18 cellular contexts compared by ENCODE assay signal in the genomic region with DNA sequence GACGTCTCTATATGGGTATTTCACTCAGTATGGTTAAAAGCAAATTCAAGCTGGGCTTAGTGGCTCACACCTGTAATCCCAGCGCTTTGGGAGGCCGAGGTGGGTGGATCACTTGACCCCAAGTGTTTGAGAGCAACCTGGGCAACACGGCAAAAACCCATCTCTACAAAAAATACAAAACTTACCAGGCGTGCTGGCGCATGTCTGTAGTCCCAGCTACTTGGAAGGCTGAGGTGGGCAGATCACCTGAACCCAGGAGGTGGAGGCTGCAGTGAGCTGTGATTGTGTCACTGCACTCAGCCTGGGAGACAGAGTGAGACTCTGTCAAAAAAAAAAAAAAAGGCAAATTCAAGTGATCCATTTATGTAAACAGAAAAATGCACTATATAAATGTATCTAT. TPM values are rescaled to one million over a fixed set of nuclear protein-coding genes. Genes with fewer than 3 reads are reported as not detected.
DNase-seq lines count a peak whose midpoint lies in the region; ATAC-seq and TF ChIP-seq lines count a peak whose summit lies in the region.
"Had no signal": no experiment of that assay in that cellular context is flagged by ENCODE, and none has a peak within 500 bp of the region (broad histone marks: within the 10 kb centered on the region; RNA-seq: fewer than 3 reads in every experiment).

No MANE protein-coding gene starts in this region.

- intact Hi-C loops in activated B cell treated with CpG ODN at 0.5 μM for 24 hours (cut with micrococcal nuclease) = loop anchor here (2.0 kb wide), 1 partner anchor 71 kb away; no protein-coding TSS in a partner anchor
- intact Hi-C loops in spleen (cut with DNase I; ENCODE audit: low total_unique reads) = no loop called here

- peak overlapping the region; percentile 53 for H3K4me3 Mint-ChIP-seq in activated B cell treated with CpG ODN at 0.5 μM for 24 hours

- WGBS in spleen, 5 donors = 78 to 85% (median 82%) methylated on average over 6 of the region's 6 CpGs

- H4K20me1 ChIP-seq in Karpas-422 (ENCODE audit: insufficient read depth, low read depth, low read length) = no peaks in the 10 kb centered on the region

- peak overlapping the region; percentile 64 for H3K9ac ChIP-seq in Karpas-422 (ENCODE audit: low read length)

- no peaks in the 10 kb centered on the region for H3K27me3 ChIP-seq in GM06990 (replicated peaks; ENCODE audit: control insufficient read depth, insufficient read depth, low read length)
- no peaks in the 10 kb centered on the region for H3K27me3 ChIP-seq in Karpas-422 (ENCODE audit: low read length)
- no peaks in the 10 kb centered on the region for H3K27me3 ChIP-seq in spleen (replicated peaks in 1 of 7)

- TF ChIP-seq POLR2A in spleen (IDR thresholded peaks at IDR 0.05) = no peak

- H3K27me3 Mint-ChIP-seq in activated B cell treated with CpG ODN at 0.5 μM for 24 hours = no peaks in the 10 kb centered on the region

- H3K27ac ChIP-seq in Karpas-422 (ENCODE audit: low read length) (peak overlapping the region; percentile 85), spleen (peak overlapping the region in 6 of 8 donors; percentile 51 to 82 (median 73)), RWPE1 (no peak overlapping the region)
- H3K27ac ChIP-seq: A549, SK-N-MC had no signal

- peaks cover 8% of the 10 kb centered on the region for H3K36me3 Mint-ChIP-seq in activated B cell treated with CpG ODN at 0.5 μM for 24 hours (ENCODE audit: low read depth)

- peaks cover 75% of the 10 kb centered on the region for H3K4me1 Mint-ChIP-seq in activated B cell treated with CpG ODN at 0.5 μM for 24 hours

- TF ChIP-seq CTCF in GM06990 (IDR thresholded peaks at IDR 0.05; ENCODE audit: insufficient read depth, low read length, poor library complexity, severe bottlenecking) = no peak
- no peak for TF ChIP-seq CTCF in activated B cell treated with CpG ODN at 0.5 μM for 24 hours (IDR thresholded peaks at IDR 0.05)
- TF ChIP-seq CTCF in spleen (IDR thresholded peaks at IDR 0.05 in 8 of 11, conservative IDR thresholded peaks at IDR 0.05 in 3 of 11) = no peak
- TF ChIP-seq CTCF in RWPE1 (conservative IDR thresholded peaks at IDR 0.05; ENCODE audit: low read depth) = no peak

- H3K9me3 Mint-ChIP-seq in activated B cell treated with CpG ODN at 0.5 μM for 24 hours = no peaks in the 10 kb centered on the region

- H3K36me3 ChIP-seq in GM06990 (ENCODE audit: control insufficient read depth, insufficient read depth, low read length) (peaks cover 9% of the 10 kb centered on the region), Karpas-422 (ENCODE audit: insufficient read depth, low read length) (no peaks in the 10 kb centered on the region), spleen (no peaks in the 10 kb centered on the region)

- H3K4me3 ChIP-seq in GM06990 (replicated peaks; ENCODE audit: low read depth, low read length) = peak overlapping the region; percentile 4
- peak overlapping the region; percentile 66; the same call in 1 of the 2 replicates for H3K4me3 ChIP-seq in Karpas-422 (ENCODE audit: low read length)
- no peak overlapping the region for H3K4me3 ChIP-seq in spleen
- H3K4me3 ChIP-seq: A549, SK-N-MC had no signal

- peaks cover 64% of the 10 kb centered on the region for H3K4me1 ChIP-seq in Karpas-422 (ENCODE audit: low read length)
- peaks cover 0 to 58% (median 16%) of the 10 kb centered on the region in 6 donors for H3K4me1 ChIP-seq in spleen
- H3K4me1 ChIP-seq: A549, Caco-2 had no signal

- POLR2A ChIA-PET in activated B cell treated with CpG ODN at 0.5 μM for 24 hours (lab: Charles Lee) (interaction anchor here (0.7 to 4.4 kb wide), 3 partner anchors 15 to 72 kb away, joined by 3 to 97 read pairs (median 5); partner anchors contain the start of gene SNX29), RWPE1 (lab: Yijun Ruan, JAX; ENCODE audit: low non-redundant PET) (interaction anchor here (0.7 kb wide), 1 partner anchor 9 kb away, joined by 5 read pairs; no protein-coding TSS in a partner anchor)

- no peaks in the 10 kb centered on the region for H3K79me2 ChIP-seq in Karpas-422 (ENCODE audit: low read length)

- DNase-seq in GM06990 (ENCODE audit: extremely low read depth, insufficient read length) (no peak), Karpas-422 (no peak), activated B cell treated with CpG ODN at 0.5 μM for 24 hours (no peak), spleen (no peak), RWPE1 (ENCODE audit: low spot score) (no peak)
- DNase-seq in activated CD4-positive, alpha-beta T cell treated with anti-CD3 and anti-CD28 coated beads for 4 hours = no peak
- DNase-seq: Caco-2, DMS53, NCI-H1092 treated with DMSO at 0.1 percent for 48 hours, NCI-H1694, NCI-H2171 treated with DMSO at 0.1 percent for 48 hours, NCI-H510A treated with DMSO at 0.1 percent for 48 hours, T-helper 1 cell had no signal

- H3K9me2 ChIP-seq in Karpas-422 (replicated peaks; ENCODE audit: insufficient read depth, low read length) = no peaks in the 10 kb centered on the region

- 0 out of 2 replicates have a peak overlapping the region, but pooled peaks have one; percentile 12 for H2AFZ ChIP-seq in Karpas-422 (ENCODE audit: low read length)

- ATAC-seq in activated B cell treated with CpG ODN at 0.5 μM for 24 hours (ENCODE audit: low read depth) (no peak), HG02885 (IDR thresholded peaks at IDR 0.05; ENCODE audit: poor library complexity, unreplicated experiment) (no peak)
- ATAC-seq: A549, HCT116 had no signal

- CTCF ChIA-PET in activated B cell treated with CpG ODN at 0.5 μM for 24 hours (lab: Charles Lee) (interaction anchor here (1.5 kb wide), 1 partner anchor 15 kb away, joined by 8 read pairs; no protein-coding TSS in a partner anchor), RWPE1 (lab: Yijun Ruan, JAX) (interaction anchor here (0.5 to 1.3 kb wide), 2 partner anchors 104 to 255 kb away, joined by 3 to 4 read pairs; no protein-coding TSS in a partner anchor)

- H3K9me3 ChIP-seq in Karpas-422 (ENCODE audit: low read length) (no peaks in the 10 kb centered on the region), spleen (no peaks in the 10 kb centered on the region)
- H3K9me3 ChIP-seq: A549, Caco-2 had no signal

- peak overlapping the region; percentile 90 for H3K27ac Mint-ChIP-seq in activated B cell treated with CpG ODN at 0.5 μM for 24 hours

- peak overlapping the region; percentile 94 for H3K4me2 ChIP-seq in Karpas-422 (ENCODE audit: low read depth, low read length, poor library complexity, severe bottlenecking)
- H3K4me2 ChIP-seq: A549 had no signal

RNA-seq across cellular contexts. Expression of gene TNFRSF17, which starts 1.3 kb away (rescaled TPM):
- total RNA-seq in Karpas-422 (2014; rRNA removed; shearing (Covaris generic); ENCODE audit: low replicate concordance) = 6.2 and 24.0 TPM in 2 replicates
- total RNA-seq in activated B cell treated with CpG ODN at 0.5 μM for 24 hours (6.9 and 8.0 TPM in 2 replicates), spleen (10 to 100 TPM in 2 of 7 donors, 1 to 10 TPM in 5; 4.8 to 20.1 (median 7.5) TPM)
- 10 to 100 TPM in 2 of 3 donors, 1 to 10 TPM in 1; 9.5 to 15.1 (median 14.7) TPM for polyA plus RNA-seq in spleen
- total RNA-seq: Caco-2, HT1080 had no signal
- polyA plus RNA-seq: A549 had no signal

RNA-seq across cellular contexts. Expression of gene SNX29, which starts 12.8 kb away (rescaled TPM):
- total RNA-seq in Karpas-422 (2014; rRNA removed; shearing (Covaris generic); ENCODE audit: low replicate concordance) = 13.2 and 26.8 TPM in 2 replicates
- total RNA-seq in activated B cell treated with CpG ODN at 0.5 μM for 24 hours (173 and 195 TPM in 2 replicates), spleen (10 to 100 TPM; 42.5 to 91.9 (median 78.5) TPM)
- 1 to 10 TPM; 5.7 to 6.9 (median 6.9) TPM for polyA plus RNA-seq in spleen

RNA-seq across cellular contexts. Expression of gene NPIPB2, which starts 21.9 kb away (rescaled TPM):
- 4.5 and 17.6 TPM in 2 replicates for total RNA-seq in Karpas-422 (2014; rRNA removed; shearing (Covaris generic); ENCODE audit: low replicate concordance)
- total RNA-seq in activated B cell treated with CpG ODN at 0.5 μM for 24 hours = 13.8 and 18.7 TPM in 2 replicates
- 10 to 100 TPM in 5 of 7 donors, 1 to 10 TPM in 2; 5.7 to 23.7 (median 13.5) TPM for total RNA-seq in spleen
- polyA plus RNA-seq in spleen = 1 to 10 TPM; 4.0 to 6.1 (median 5.1) TPM

RNA-seq across cellular contexts. Expression of gene GSPT1, which starts 48.0 kb away (rescaled TPM):
- 66.5 and 80.2 TPM in 2 replicates for total RNA-seq in Karpas-422 (2014; rRNA removed; shearing (Covaris generic); ENCODE audit: low replicate concordance)
- total RNA-seq in activated B cell treated with CpG ODN at 0.5 μM for 24 hours (99.9 and 101 TPM in 2 replicates), spleen (100 to 1,000 TPM in 1 of 7 donors, 10 to 100 TPM in 6; 54.6 to 123 (median 72.7) TPM)
- 10 to 100 TPM; 17.1 to 24.7 (median 24.2) TPM for polyA plus RNA-seq in spleen

Comparison
In these comparisons a context has a peak if more than half of its experiments do, and no peak if none do; other contexts are left out.
1. H3K4me3 ChIP-seq: peak in GM06990 (single experiment) and Karpas-422 (single experiment); none in spleen (0 of 8).